In genomic region chr20:48826064-48826463, GRCh38 we compare ENCODE assay signal across 9 cellular contexts. TPM values are rescaled to one million over a fixed set of nuclear protein-coding genes. Genes with fewer than 3 reads are reported as not detected.
DNase-seq lines count a peak whose midpoint lies in the region; ATAC-seq and TF ChIP-seq lines count a peak whose summit lies in the region.
"Had no signal": no experiment of that assay in that cellular context is flagged by ENCODE, and none has a peak within 500 bp of the region (broad histone marks: within the 10 kb centered on the region; RNA-seq: fewer than 3 reads in every experiment).

No MANE protein-coding gene starts in this region.

- H3K4me3 Mint-ChIP-seq in stimulated activated naive CD8-positive, alpha-beta T cell treated with anti-CD3 and anti-CD28 coated beads, Interleukin-15, Interleukin-2, amounts not matched to agents 100 ng/mL and 50 ng/mL, for 24 hours, result peak overlapping the region; percentile 95
- H3K4me3 Mint-ChIP-seq in brain, result peak overlapping the region; percentile 92 to 97 (median 96)
- peak overlapping the region; percentile 81 for H3K4me3 Mint-ChIP-seq in mesothelial cell of epicardium

- TF ChIP-seq CTCF in brain (conservative IDR thresholded peaks at IDR 0.05) (no peak), mesothelial cell of epicardium (IDR thresholded peaks at IDR 0.05; ENCODE audit: unreplicated experiment) (no peak)

- no peak for ATAC-seq in stimulated activated naive CD8-positive, alpha-beta T cell treated with anti-CD3 and anti-CD28 coated beads, Interleukin-15, Interleukin-2, amounts not matched to agents 100 U/mL and 50 U/mL, for 24 hours
- ATAC-seq in GM18907 (IDR thresholded peaks at IDR 0.05; ENCODE audit: unreplicated experiment), result no peak
- ATAC-seq in GM19324 (IDR thresholded peaks at IDR 0.05; ENCODE audit: low FRiP score, unreplicated experiment), result no peak

- H3K27me3 Mint-ChIP-seq in stimulated activated naive CD8-positive, alpha-beta T cell treated with anti-CD3 and anti-CD28 coated beads, Interleukin-15, Interleukin-2, amounts not matched to agents 100 ng/mL and 50 ng/mL, for 24 hours, result no peaks in the 10 kb centered on the region
- H3K27me3 Mint-ChIP-seq in brain, result peaks cover 24% of the 10 kb centered on the region
- peaks cover 76% of the 10 kb centered on the region for H3K27me3 Mint-ChIP-seq in mesothelial cell of epicardium (ENCODE audit: low read depth)

- peak overlapping the region; percentile 97 for H3K27ac Mint-ChIP-seq in stimulated activated naive CD8-positive, alpha-beta T cell treated with anti-CD3 and anti-CD28 coated beads, Interleukin-15, Interleukin-2, amounts not matched to agents 100 ng/mL and 50 ng/mL, for 24 hours
- H3K27ac Mint-ChIP-seq in brain (peak overlapping the region; percentile 90 to 97 (median 96)), mesothelial cell of epicardium (no peak overlapping the region)

- peaks cover 13% of the 10 kb centered on the region for H3K36me3 Mint-ChIP-seq in stimulated activated naive CD8-positive, alpha-beta T cell treated with anti-CD3 and anti-CD28 coated beads, Interleukin-15, Interleukin-2, amounts not matched to agents 100 ng/mL and 50 ng/mL, for 24 hours (ENCODE audit: low read depth)
- H3K36me3 Mint-ChIP-seq in brain (no peaks in the 10 kb centered on the region), mesothelial cell of epicardium (no peaks in the 10 kb centered on the region)

- H3K4me1 Mint-ChIP-seq in stimulated activated naive CD8-positive, alpha-beta T cell treated with anti-CD3 and anti-CD28 coated beads, Interleukin-15, Interleukin-2, amounts not matched to agents 100 ng/mL and 50 ng/mL, for 24 hours (ENCODE audit: low read depth), result peaks cover 20% of the 10 kb centered on the region
- peaks cover 48% of the 10 kb centered on the region for H3K4me1 Mint-ChIP-seq in brain
- H3K4me1 Mint-ChIP-seq in mesothelial cell of epicardium, result peaks cover 28% of the 10 kb centered on the region

- no peak for DNase-seq in stimulated activated naive CD8-positive, alpha-beta T cell treated with anti-CD3 and anti-CD28 coated beads, Interleukin-15, Interleukin-2, amounts not matched to agents 100 U/mL and 50 U/mL, for 24 hours
- DNase-seq in mesothelial cell of epicardium (ENCODE audit: low spot score in 2 of 2, unreplicated experiment in 2 of 2) (no peak), hepatic stellate cell (ENCODE audit: low spot score) (no peak), Ammon's horn (ENCODE audit: low spot score) (no peak)
- DNase-seq: activated CD4-positive, CD25-positive, alpha-beta regulatory T cell had no signal

- no peaks in the 10 kb centered on the region for H3K9me3 Mint-ChIP-seq in stimulated activated naive CD8-positive, alpha-beta T cell treated with anti-CD3 and anti-CD28 coated beads, Interleukin-15, Interleukin-2, amounts not matched to agents 100 ng/mL and 50 ng/mL, for 24 hours
- no peaks in the 10 kb centered on the region for H3K9me3 Mint-ChIP-seq in brain
- H3K9me3 Mint-ChIP-seq in mesothelial cell of epicardium, result no peaks in the 10 kb centered on the region

RNA-seq across cellular contexts. Expression of gene PREX1, which starts 1.7 kb away (rescaled TPM):
- 64.3 TPM for polyA plus RNA-seq in brain (ENCODE audit: insufficient read depth, low read depth, low replicate concordance)
- total RNA-seq in mesothelial cell of epicardium, result 7.9 to 8.6 TPM (median 8.3 TPM) in 3 replicates
